Comparison of ENCODE assay signal across 1 cellular context in genomic region chr17:62753562-62753961, GRCh38.
TF ChIP-seq lines count a peak whose summit lies in the region.

No MANE protein-coding gene starts in this region.

TF ChIP-seq in H1, 55 proteins besides CTCF, POLR2A, EP300 and RAD21 (continued from another document):
- TF ChIP-seq CHD7 (IDR thresholded peaks at IDR 0.05; ENCODE audit: insufficient replicate concordance, low read length) (no peak), CHD1 (IDR thresholded peaks at IDR 0.05; ENCODE audit: low read depth, low read length) (no peak), TEAD4 (IDR thresholded peaks at IDR 0.05; ENCODE audit: low read depth, low read length) (no peak), JUND (IDR thresholded peaks at IDR 0.05; ENCODE audit: low read length) (no peak)
